Comparison of ENCODE assay signal across 17 cellular contexts in genomic region chr3:61892881-61893280, GRCh38.
DNase-seq lines count a peak whose midpoint lies in the region; ATAC-seq and TF ChIP-seq lines count a peak whose summit lies in the region.
"Had no signal": no experiment of that assay in that cellular context is flagged by ENCODE, and none has a peak within 500 bp of the region (broad histone marks: within the 10 kb centered on the region; RNA-seq: fewer than 3 reads in every experiment).

No MANE protein-coding gene starts in this region.

- no peak for ATAC-seq in GM19397 (IDR thresholded peaks at IDR 0.05; ENCODE audit: unreplicated experiment)
- ATAC-seq: HCT116 had no signal

- H3K27me3 Mint-ChIP-seq in H9 (ENCODE audit: low read depth): no peaks in the 10 kb centered on the region
- H3K27me3 Mint-ChIP-seq: B cell; CD8-positive, alpha-beta memory T cell had no signal

- H2AK5ac ChIP-seq in H9 (ENCODE audit: insufficient read length, low read length): no peak overlapping the region

- no peak overlapping the region for H3K4ac ChIP-seq in H9 (ENCODE audit: low read depth, low read length)

- H3K18ac ChIP-seq in H9 (ENCODE audit: insufficient read length, low read depth, low read length): no peak overlapping the region

- no peak overlapping the region for H4K5ac ChIP-seq in H9 (ENCODE audit: insufficient read length, low read depth, low read length)

- H3K79me1 ChIP-seq in H9 (ENCODE audit: insufficient read depth, low read depth, low read length, poor library complexity, severe bottlenecking): peaks cover 2% of the 10 kb centered on the region

- H3K9ac ChIP-seq in H9 (ENCODE audit: extremely low read depth, insufficient read length, low read length): no peak overlapping the region
- H3K9ac ChIP-seq: GM23248 had no signal

- H3K14ac ChIP-seq in H9 (ENCODE audit: insufficient read depth, low read length): no peak overlapping the region

- no peaks in the 10 kb centered on the region for H4K20me1 ChIP-seq in H9 (ENCODE audit: control insufficient read depth, insufficient read depth, insufficient read length)

- H2BK120ac ChIP-seq in H9 (ENCODE audit: low read depth, low read length, poor library complexity, severe bottlenecking): no peak overlapping the region

- no peak overlapping the region for H3K4me2 ChIP-seq in H9 (ENCODE audit: insufficient read depth, insufficient read length, low read length)

- no CpG with 5 or more reads among the region's 4 CpGs for WGBS in H9 (ENCODE audit: extremely low coverage, insufficient read length, low lambda C conversion rate)

- H3T11ph ChIP-seq in H9 (ENCODE audit: low read length): no peak overlapping the region

- H3K79me2 ChIP-seq in H9 (ENCODE audit: insufficient read depth, low read length): peaks cover 8% of the 10 kb centered on the region; the same call in 1 of the 2 replicates

- no peak overlapping the region for H3K4me3 Mint-ChIP-seq in H9
- H3K4me3 Mint-ChIP-seq: B cell; CD4-positive, CD25-positive, alpha-beta regulatory T cell; CD8-positive, alpha-beta memory T cell had no signal

- no peaks in the 10 kb centered on the region for H3K9me3 Mint-ChIP-seq in H9

- H3K27me3 ChIP-seq in H9 (ENCODE audit: insufficient read depth, low read length): no peaks in the 10 kb centered on the region

- no peak overlapping the region for H3K56ac ChIP-seq in H9 (ENCODE audit: insufficient read length, low read depth, low read length)

- no peak overlapping the region for H2BK20ac ChIP-seq in H9 (ENCODE audit: low read depth, low read length, poor library complexity, severe bottlenecking)

- H2BK5ac ChIP-seq in H9 (ENCODE audit: insufficient read length, low read length): no peak overlapping the region

- H3K36me3 Mint-ChIP-seq in H9 (ENCODE audit: insufficient read depth in 1 of 3, low read depth in 3 of 3): no peaks in the 10 kb centered on the region
- H3K36me3 Mint-ChIP-seq: CD4-positive, CD25-positive, alpha-beta regulatory T cell had no signal

- H3K4me1 Mint-ChIP-seq in H9: peaks cover 64% of the 10 kb centered on the region in 2 experiments
- H3K4me1 Mint-ChIP-seq: CD8-positive, alpha-beta memory T cell had no signal

- no peak overlapping the region for H3K27ac ChIP-seq in H9 (ENCODE audit: insufficient read length, low read depth, low read length)
- H3K27ac ChIP-seq: GM23248 had no signal

- H2AFZ ChIP-seq in H9 (ENCODE audit: low read length): no peak overlapping the region
- H2AFZ ChIP-seq: GM23248 had no signal

- peak; percentile 81 for DNase-seq in DMS 273 (lab: John Stamatoyannopoulos, UW; ENCODE audit: unreplicated experiment)
- no peak for DNase-seq in H9
- DNase-seq in SK-N-DZ (ENCODE audit: low spot score): peak; percentile 35
- no peak for DNase-seq in DMS53 (lab: John Stamatoyannopoulos, UW)
- no peak for DNase-seq in occipital lobe (lab: John Stamatoyannopoulos, UW)
- DNase-seq: C1 segment of cervical spinal cord; CD4-positive, CD25-positive, alpha-beta regulatory T cell; CD8-positive, alpha-beta memory T cell; COR-L47; DMS153; DMS79 treated with DMSO at 0.1 percent for 48 hours; GF-D8; GM23248; KG1 had no signal

- no peaks in the 10 kb centered on the region for H3K9me3 ChIP-seq in H9 (ENCODE audit: control insufficient read depth, low read depth, low read length)

- no peak overlapping the region for H2BK15ac ChIP-seq in H9 (ENCODE audit: low read depth, low read length)

- H4K8ac ChIP-seq in H9 (replicated peaks; ENCODE audit: insufficient read length, low read depth, low read length): peak overlapping the region; percentile 67

- H2BK12ac ChIP-seq in H9 (ENCODE audit: insufficient read length, low read depth, low read length): no peak overlapping the region

- H3K23ac ChIP-seq in H9 (ENCODE audit: insufficient read length, low read depth, low read length): no peak overlapping the region

- peaks cover 4% of the 10 kb centered on the region; the same call in 1 of the 2 replicates for H3K4me1 ChIP-seq in H9 (ENCODE audit: insufficient read depth, low read length)

- no peak for TF ChIP-seq CTCF in H9 (conservative IDR thresholded peaks at IDR 0.05)

- H4K91ac ChIP-seq in H9 (ENCODE audit: insufficient read length, low read depth, low read length): no peak overlapping the region

- no peaks in the 10 kb centered on the region for H3K23me2 ChIP-seq in H9 (ENCODE audit: insufficient read length, low read depth, low read length, poor library complexity, severe bottlenecking)

- H3K27ac Mint-ChIP-seq in H9: no peak overlapping the region
- H3K27ac Mint-ChIP-seq: B cell; CD4-positive, CD25-positive, alpha-beta regulatory T cell; CD8-positive, alpha-beta memory T cell had no signal

Comparison
In these comparisons a context has a peak if more than half of its experiments do, and no peak if none do; other contexts are left out.
1. DNase-seq: peak in DMS 273 (single experiment) and SK-N-DZ (single experiment); none in H9 (single experiment), DMS53 (single experiment) and occipital lobe (single experiment).